ENCODE assay signal across 1 cellular context in genomic region chr9:78280982-78281668, GRCh38.
TF ChIP-seq lines count a peak whose summit lies in the region.

No MANE protein-coding gene starts in this region.

TF ChIP-seq in HepG2, 621 proteins besides CTCF, POLR2A, EP300 and RAD21 (continued from another document):
- TF ChIP-seq, protein P1, sequence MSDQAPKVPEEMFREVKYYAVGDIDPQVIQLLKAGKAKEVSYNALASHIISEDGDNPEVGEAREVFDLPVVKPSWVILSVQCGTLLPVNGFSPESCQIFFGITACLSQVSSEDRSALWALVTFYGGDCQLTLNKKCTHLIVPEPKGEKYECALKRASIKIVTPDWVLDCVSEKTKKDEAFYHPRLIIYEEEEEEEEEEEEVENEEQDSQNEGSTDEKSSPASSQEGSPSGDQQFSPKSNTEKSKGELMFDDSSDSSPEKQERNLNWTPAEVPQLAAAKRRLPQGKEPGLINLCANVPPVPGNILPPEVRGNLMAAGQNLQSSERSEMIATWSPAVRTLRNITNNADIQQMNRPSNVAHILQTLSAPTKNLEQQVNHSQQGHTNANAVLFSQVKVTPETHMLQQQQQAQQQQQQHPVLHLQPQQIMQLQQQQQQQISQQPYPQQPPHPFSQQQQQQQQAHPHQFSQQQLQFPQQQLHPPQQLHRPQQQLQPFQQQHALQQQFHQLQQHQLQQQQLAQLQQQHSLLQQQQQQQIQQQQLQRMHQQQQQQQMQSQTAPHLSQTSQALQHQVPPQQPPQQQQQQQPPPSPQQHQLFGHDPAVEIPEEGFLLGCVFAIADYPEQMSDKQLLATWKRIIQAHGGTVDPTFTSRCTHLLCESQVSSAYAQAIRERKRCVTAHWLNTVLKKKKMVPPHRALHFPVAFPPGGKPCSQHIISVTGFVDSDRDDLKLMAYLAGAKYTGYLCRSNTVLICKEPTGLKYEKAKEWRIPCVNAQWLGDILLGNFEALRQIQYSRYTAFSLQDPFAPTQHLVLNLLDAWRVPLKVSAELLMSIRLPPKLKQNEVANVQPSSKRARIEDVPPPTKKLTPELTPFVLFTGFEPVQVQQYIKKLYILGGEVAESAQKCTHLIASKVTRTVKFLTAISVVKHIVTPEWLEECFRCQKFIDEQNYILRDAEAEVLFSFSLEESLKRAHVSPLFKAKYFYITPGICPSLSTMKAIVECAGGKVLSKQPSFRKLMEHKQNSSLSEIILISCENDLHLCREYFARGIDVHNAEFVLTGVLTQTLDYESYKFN (CRISPR knock-in tag; conservative IDR thresholded peaks at IDR 0.05): no peak
- TF ChIP-seq ZNF501 (CRISPR knock-in tag; IDR thresholded peaks at IDR 0.05): 0 out of 2 replicates have a peak, but pooled peaks have one; percentile 23
- no peak for TF ChIP-seq ZNF790 (CRISPR knock-in tag; IDR thresholded peaks at IDR 0.05; ENCODE audit: borderline replicate concordance)
- TF ChIP-seq MYNN (CRISPR knock-in tag; IDR thresholded peaks at IDR 0.05; ENCODE audit: low read depth): no peak
- TF ChIP-seq YEATS2 (CRISPR knock-in tag; IDR thresholded peaks at IDR 0.05; ENCODE audit: borderline replicate concordance): no peak
- TF ChIP-seq, protein P2, sequence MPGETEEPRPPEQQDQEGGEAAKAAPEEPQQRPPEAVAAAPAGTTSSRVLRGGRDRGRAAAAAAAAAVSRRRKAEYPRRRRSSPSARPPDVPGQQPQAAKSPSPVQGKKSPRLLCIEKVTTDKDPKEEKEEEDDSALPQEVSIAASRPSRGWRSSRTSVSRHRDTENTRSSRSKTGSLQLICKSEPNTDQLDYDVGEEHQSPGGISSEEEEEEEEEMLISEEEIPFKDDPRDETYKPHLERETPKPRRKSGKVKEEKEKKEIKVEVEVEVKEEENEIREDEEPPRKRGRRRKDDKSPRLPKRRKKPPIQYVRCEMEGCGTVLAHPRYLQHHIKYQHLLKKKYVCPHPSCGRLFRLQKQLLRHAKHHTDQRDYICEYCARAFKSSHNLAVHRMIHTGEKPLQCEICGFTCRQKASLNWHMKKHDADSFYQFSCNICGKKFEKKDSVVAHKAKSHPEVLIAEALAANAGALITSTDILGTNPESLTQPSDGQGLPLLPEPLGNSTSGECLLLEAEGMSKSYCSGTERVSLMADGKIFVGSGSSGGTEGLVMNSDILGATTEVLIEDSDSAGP (CRISPR knock-in tag; IDR thresholded peaks at IDR 0.05; ENCODE audit: borderline replicate concordance): no peak
- 0 out of 2 replicates have a peak, but pooled peaks have one; percentile 31 for TF ChIP-seq HNF4A (CRISPR knock-in tag; IDR thresholded peaks at IDR 0.05)
- TF ChIP-seq SP4 (CRISPR knock-in tag; IDR thresholded peaks at IDR 0.05): no peak
- no peak for TF ChIP-seq SALL1 (CRISPR knock-in tag; IDR thresholded peaks at IDR 0.05)
- TF ChIP-seq SAFB2 (CRISPR knock-in tag; IDR thresholded peaks at IDR 0.05; ENCODE audit: borderline replicate concordance, low read depth): no peak
- TF ChIP-seq MTF1 (CRISPR knock-in tag; IDR thresholded peaks at IDR 0.05): no peak
- TF ChIP-seq ZNF251 (CRISPR knock-in tag; IDR thresholded peaks at IDR 0.05): no peak
- no peak for TF ChIP-seq ATF1 (CRISPR knock-in tag; IDR thresholded peaks at IDR 0.05)
- no peak for TF ChIP-seq FOXO1 (CRISPR knock-in tag; IDR thresholded peaks at IDR 0.05)
- TF ChIP-seq ZFY (CRISPR knock-in tag; IDR thresholded peaks at IDR 0.05): peak; percentile 37; the same call in 1 of the 2 replicates
- no peak for TF ChIP-seq DBP (CRISPR knock-in tag; IDR thresholded peaks at IDR 0.05; ENCODE audit: not compliant biosample characterization)
- no peak for TF ChIP-seq GZF1 (CRISPR knock-in tag; IDR thresholded peaks at IDR 0.05)
- TF ChIP-seq AGO1 (IDR thresholded peaks at IDR 0.05; ENCODE audit: low read depth, low read length, poor library complexity, severe bottlenecking): no peak
- TF ChIP-seq ZNF549 (CRISPR knock-in tag; IDR thresholded peaks at IDR 0.05): no peak
- no peak for TF ChIP-seq DNMT1 (CRISPR knock-in tag; IDR thresholded peaks at IDR 0.05)
- TF ChIP-seq ZNF574 (CRISPR knock-in tag; IDR thresholded peaks at IDR 0.05): 0 out of 2 replicates have a peak, but pooled peaks have one; percentile 18
- TF ChIP-seq KAT2B (IDR thresholded peaks at IDR 0.05; ENCODE audit: borderline replicate concordance, low read depth, low read length): no peak
- TF ChIP-seq SMYD3 (CRISPR knock-in tag; IDR thresholded peaks at IDR 0.05): no peak
- TF ChIP-seq RFXAP (CRISPR knock-in tag; IDR thresholded peaks at IDR 0.05; ENCODE audit: borderline replicate concordance): no peak
- no peak for TF ChIP-seq ATM (IDR thresholded peaks at IDR 0.05; ENCODE audit: borderline replicate concordance)
- no peak for TF ChIP-seq ZNF781 (CRISPR knock-in tag; IDR thresholded peaks at IDR 0.05; ENCODE audit: borderline replicate concordance, not compliant biosample characterization)
TF ChIP-seq in HepG2: peak in this region for 8.
